In genomic region chr17:27892542-27892865, GRCh38 we compare ENCODE assay signal across 8 cellular contexts. TPM values are rescaled to one million over a fixed set of nuclear protein-coding genes. Genes with fewer than 3 reads are reported as not detected.
DNase-seq lines count a peak whose midpoint lies in the region; ATAC-seq and TF ChIP-seq lines count a peak whose summit lies in the region.

No MANE protein-coding gene starts in this region.

- H3K36me3 Mint-ChIP-seq in activated T-cell treated with anti-CD3 and anti-CD28 coated beads, Interleukin-2, amount 50 U/mL, for 4 hours (ENCODE audit: insufficient read depth) = no peaks in the 10 kb centered on the region

- H3K4me3 ChIP-seq in body of pancreas (peak overlapping the region in 1 of 2 donors; percentile 36), tibial artery (peak overlapping the region; percentile 85 to 87)

- H3K27me3 ChIP-seq in body of pancreas (no peaks in the 10 kb centered on the region), tibial artery (peaks cover 0 to 3% of the 10 kb centered on the region in 2 donors)

- DNase-seq in activated T-cell treated with anti-CD3 and anti-CD28 coated beads, Interleukin-2, amount 50 U/mL, for 4 hours = no peak
- DNase-seq in activated T-cell treated with anti-CD3 and anti-CD28 coated beads for 4 hours (no peak), body of pancreas (no peak), medulla oblongata (ENCODE audit: extremely low spot score) (peak; percentile 9), tibial artery (no peak)
- no peak for DNase-seq in stimulated activated CD8-positive, alpha-beta memory T cell treated with anti-CD3 and anti-CD28 coated beads, Interleukin-4, amount 100 ng/mL, for 48 hours

- no peaks in the 10 kb centered on the region for H3K9me3 Mint-ChIP-seq in activated T-cell treated with anti-CD3 and anti-CD28 coated beads, Interleukin-2, amount 50 U/mL, for 4 hours

- peak overlapping the region; percentile 76 to 93 (median 85) for H3K27ac ChIP-seq in body of pancreas
- H3K27ac ChIP-seq in tibial artery = peak overlapping the region; percentile 88 to 89

- no peak for ATAC-seq in activated T-cell treated with anti-CD3 and anti-CD28 coated beads, Interleukin-2, amount 50 U/mL, for 4 hours
- ATAC-seq in body of pancreas = no peak
- no peak for ATAC-seq in HG03457 (IDR thresholded peaks at IDR 0.05; ENCODE audit: unreplicated experiment)
- no peak for ATAC-seq in HG03378 (IDR thresholded peaks at IDR 0.05; ENCODE audit: unreplicated experiment)

- H3K4me1 ChIP-seq in body of pancreas (peaks cover 48% of the 10 kb centered on the region), tibial artery (peaks cover 0 to 27% (median 3%) of the 10 kb centered on the region in 4 donors)

- no peaks in the 10 kb centered on the region for H3K9me3 ChIP-seq in body of pancreas
- H3K9me3 ChIP-seq in tibial artery = no peaks in the 10 kb centered on the region

- TF ChIP-seq CTCF in body of pancreas (IDR thresholded peaks at IDR 0.05) (no peak), tibial artery (IDR thresholded peaks at IDR 0.05) (no peak)

- TF ChIP-seq POLR2A in body of pancreas (IDR thresholded peaks at IDR 0.05) = no peak

- 23 to 24% methylated on average over 3 of the region's 3 CpGs for WGBS in body of pancreas, 2 donors

- H3K4me1 Mint-ChIP-seq in activated T-cell treated with anti-CD3 and anti-CD28 coated beads, Interleukin-2, amount 50 U/mL, for 4 hours (ENCODE audit: low read depth) = peaks cover 18% of the 10 kb centered on the region

- H3K36me3 ChIP-seq in body of pancreas (replicated peaks in 1 of 2; ENCODE audit: insufficient read depth in 1 of 2, low read depth in 2 of 2) (no peaks in the 10 kb centered on the region), tibial artery (no peaks in the 10 kb centered on the region)

- intact Hi-C loops in body of pancreas (cut with DNase I) (no loop called here), tibial artery (cut with DNase I; ENCODE audit: low total_unique reads) (loop anchor here (2.0 to 5.0 kb wide), 2 partner anchors 85 to 148 kb away; no protein-coding TSS in a partner anchor)

- H3K4me3 Mint-ChIP-seq in activated T-cell treated with anti-CD3 and anti-CD28 coated beads, Interleukin-2, amount 50 U/mL, for 4 hours = peak overlapping the region; percentile 80

- H3K27me3 Mint-ChIP-seq in activated T-cell treated with anti-CD3 and anti-CD28 coated beads, Interleukin-2, amount 50 U/mL, for 4 hours (ENCODE audit: low read depth) = peaks cover 12% of the 10 kb centered on the region

RNA-seq across cellular contexts. Expression of gene LYRM9, which starts 0.7 kb away (rescaled TPM):
- total RNA-seq in activated T-cell treated with anti-CD3 and anti-CD28 coated beads, Interleukin-2, amount 50 U/mL, for 4 hours = 1 to 10 TPM in 1 of 3 donors, under 1 TPM in 2; 0.79 to 1.4 (median 0.91) TPM
- total RNA-seq in body of pancreas = 10 to 100 TPM; 11.7 to 14.5 TPM

Comparison
In these comparisons a context has a peak if more than half of its experiments do, and no peak if none do; other contexts are left out.
1. RNA of gene LYRM9, which starts 0.7 kb away (total RNA-seq): 11.7 to 14.5 TPM in body of pancreas; 0.79 to 1.4 TPM in activated T-cell treated with anti-CD3 and anti-CD28 coated beads, Interleukin-2, amount 50 U/mL, for 4 hours; every median in the first group is over 4 times any median in the second.